In the genomic region with DNA sequence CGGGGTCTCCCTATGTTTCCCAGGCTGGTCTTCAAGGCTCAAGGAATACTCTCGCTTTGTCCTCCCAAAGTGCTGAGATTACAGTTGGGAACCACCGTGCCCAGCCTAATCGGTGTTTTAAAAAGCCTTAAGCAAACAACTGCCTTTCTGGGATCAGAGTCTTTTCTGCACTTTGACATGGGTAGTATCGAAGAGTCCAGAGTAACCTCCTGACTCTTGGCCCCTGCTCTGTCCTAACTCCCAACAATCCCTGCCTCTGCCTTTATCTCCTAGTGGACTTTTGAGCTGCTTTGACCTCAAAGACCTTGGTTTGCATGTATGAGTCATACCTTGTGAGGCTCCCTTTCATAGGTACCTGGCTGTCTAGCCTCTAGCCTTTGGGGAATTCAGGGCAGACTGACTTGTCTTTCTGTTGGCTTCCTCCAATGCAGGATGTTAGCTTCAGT, we compare ENCODE assay signal across 9 cellular contexts. TPM values are rescaled to one million over a fixed set of nuclear protein-coding genes. Genes with fewer than 3 reads are reported as not detected.
A peak's percentile ranks its signal among the peaks of the same experiment; 100 is the strongest.
DNase-seq lines count a peak whose midpoint lies in the region; ATAC-seq and TF ChIP-seq lines count a peak whose summit lies in the region.
"Had no signal": no experiment of that assay in that cellular context is flagged by ENCODE, and none has a peak within 500 bp of the region (broad histone marks: within the 10 kb centered on the region; RNA-seq: fewer than 3 reads in every experiment).

No MANE protein-coding gene starts in this region.

- H3K79me2 ChIP-seq in ACC112 (ENCODE audit: control insufficient read depth, insufficient read depth, low read length, unreplicated experiment) = no peaks in the 10 kb centered on the region
- H3K79me2 ChIP-seq in fibroblast of lung (ENCODE audit: control insufficient read depth, insufficient read depth, low read length) = no peaks in the 10 kb centered on the region

- peak in 1 of 2 donors; percentile 47 for DNase-seq in fibroblast of lung (ENCODE audit: low read depth in 2 of 2)
- no peak for DNase-seq in dorsolateral prefrontal cortex
- no peak for DNase-seq in NCI-H2107 (lab: John Stamatoyannopoulos, UW)
- DNase-seq in NCI-H524 treated with DMSO at 0.1 percent for 48 hours (lab: John Stamatoyannopoulos, UW) = no peak
- DNase-seq in NCI-H1105 treated with DMSO at 0.1 percent for 48 hours (lab: John Stamatoyannopoulos, UW) = no peak
- DNase-seq: amygdala had no signal

- H3K27me3 ChIP-seq in ACC112 (ENCODE audit: insufficient read depth, low read length) = no peaks in the 10 kb centered on the region
- no peaks in the 10 kb centered on the region for H3K27me3 ChIP-seq in fibroblast of lung (ENCODE audit: control insufficient read depth, insufficient read depth, low read length)
- no peaks in the 10 kb centered on the region for H3K27me3 ChIP-seq in dorsolateral prefrontal cortex

- H3K4me2 ChIP-seq in fibroblast of lung (ENCODE audit: extremely low read depth, insufficient read depth, low read length) = no peak overlapping the region

- H3K4me1 ChIP-seq in ACC112 (ENCODE audit: control insufficient read depth, insufficient read depth, low read length, unreplicated experiment) = peaks cover 47% of the 10 kb centered on the region
- H3K4me1 ChIP-seq in fibroblast of lung (ENCODE audit: control insufficient read depth, extremely low read depth, insufficient read depth, low read length) = peaks cover 29% of the 10 kb centered on the region

- no peaks in the 10 kb centered on the region for H4K20me1 ChIP-seq in fibroblast of lung (ENCODE audit: control insufficient read depth, extremely low read depth, insufficient read depth, low read length)

- intact Hi-C loops in dorsolateral prefrontal cortex (cut with DNase I) = no loop called here

- H3K4me3 ChIP-seq in ACC112 (ENCODE audit: low read depth, low read length) = no peak overlapping the region; the same call in 1 of the 2 replicates
- H3K4me3 ChIP-seq in fibroblast of lung (replicated peaks in 1 of 4; ENCODE audit: control extremely low read depth in 1 of 4, insufficient read depth in 1 of 4, low read depth in 3 of 4, low read length in 4 of 4) = no peak overlapping the region
- H3K4me3 ChIP-seq in dorsolateral prefrontal cortex = no peak overlapping the region

- H3K9ac ChIP-seq in fibroblast of lung (ENCODE audit: insufficient read depth, low read length) = no peak overlapping the region

- H2AFZ ChIP-seq in ACC112 (ENCODE audit: low read length, unreplicated experiment) = no peak overlapping the region
- no peak overlapping the region for H2AFZ ChIP-seq in fibroblast of lung (ENCODE audit: low read length)

- no peaks in the 10 kb centered on the region for H3K9me3 ChIP-seq in fibroblast of lung (ENCODE audit: control insufficient read depth, insufficient read depth, low read depth, low read length)

- H3K27ac ChIP-seq in ACC112 (ENCODE audit: low read depth, low read length) = peak overlapping the region; percentile 39
- H3K27ac ChIP-seq in fibroblast of lung (ENCODE audit: insufficient read depth, low read length) = peak overlapping the region; percentile 3
- no peak overlapping the region for H3K27ac ChIP-seq in dorsolateral prefrontal cortex

- ATAC-seq in GM19397 (IDR thresholded peaks at IDR 0.05; ENCODE audit: unreplicated experiment) = peak; percentile 63
- ATAC-seq in HG03520 (IDR thresholded peaks at IDR 0.05; ENCODE audit: unreplicated experiment) = peak; percentile 74

- H3K36me3 ChIP-seq in ACC112 (ENCODE audit: insufficient read depth, low read length) = no peaks in the 10 kb centered on the region
- H3K36me3 ChIP-seq in fibroblast of lung (ENCODE audit: control insufficient read depth, insufficient read depth, low read length) = no peaks in the 10 kb centered on the region

- no peak for TF ChIP-seq CTCF in fibroblast of lung (conservative IDR thresholded peaks at IDR 0.05 in 1 of 2, IDR thresholded peaks at IDR 0.05 in 1 of 2; ENCODE audit: low read depth in 1 of 2, low read length in 2 of 2)
- no peak for TF ChIP-seq CTCF in dorsolateral prefrontal cortex (IDR thresholded peaks at IDR 0.05 in 54 of 56, conservative IDR thresholded peaks at IDR 0.05 in 2 of 56; ENCODE audit: low read depth in 1 of 56, partially characterized antibody in 56 of 56)

RNA-seq across cellular contexts. Expression of a gene that starts 21.0 kb away (rescaled TPM):
- total RNA-seq in fibroblast of lung (19.5 and 22.0 TPM in 2 replicates), dorsolateral prefrontal cortex (10 to 100 TPM; 26.7 to 65.5 (median 39.9) TPM)
- 47.0 and 48.7 TPM in 2 replicates for polyA plus RNA-seq in fibroblast of lung
- 21.0 TPM in 2 replicates for polyA plus RNA-seq in fibroblast of lung (2012)
- 28.0 and 39.3 TPM in 2 replicates for polyA minus RNA-seq in fibroblast of lung (ENCODE audit: low replicate concordance)

Comparison
In these comparisons a context has a peak if more than half of its experiments do, and no peak if none do; other contexts are left out.
1. H3K27ac ChIP-seq: peak in ACC112 (single experiment) and fibroblast of lung (single experiment); none in dorsolateral prefrontal cortex (0 of 59).